Comparison of ENCODE assay signal across 11 cellular contexts in genomic region chr16:11249233-11250061, GRCh38. TPM values are rescaled to one million over a fixed set of nuclear protein-coding genes. Genes with fewer than 3 reads are reported as not detected.
DNase-seq lines count a peak whose midpoint lies in the region; ATAC-seq lines count a peak whose summit lies in the region.
"Had no signal": no experiment of that assay in that cellular context is flagged by ENCODE, and none has a peak within 500 bp of the region (broad histone marks: within the 10 kb centered on the region; RNA-seq: fewer than 3 reads in every experiment).

No MANE protein-coding gene starts in this region.

- no peak overlapping the region for H3K4me3 Mint-ChIP-seq in stimulated activated naive CD8-positive, alpha-beta T cell treated with anti-CD3 and anti-CD28 coated beads, Interleukin-15, Interleukin-2, amounts not matched to agents 100 ng/mL and 50 ng/mL, for 24 hours
- peak overlapping the region; percentile 15 for H3K4me3 Mint-ChIP-seq in activated naive CD8-positive, alpha-beta T cell treated with anti-CD3 and anti-CD28 coated beads, Interleukin-2, amount 10 ng/mL, durations not matched to agents 7 days and 5 days

- POLR2A ChIA-PET in activated naive CD8-positive, alpha-beta T cell treated with anti-CD3 and anti-CD28 coated beads, Interleukin-2, amount 10 ng/mL, durations not matched to agents 7 days and 5 days (lab: Charles Lee) = interaction anchor here (0.7 to 11.8 kb wide), 13 partner anchors 11 to 278 kb away, joined by 3 to 227 read pairs (median 6); no protein-coding TSS in a partner anchor

- H3K4me1 Mint-ChIP-seq in stimulated activated naive CD8-positive, alpha-beta T cell treated with anti-CD3 and anti-CD28 coated beads, Interleukin-15, Interleukin-2, amounts not matched to agents 100 ng/mL and 50 ng/mL, for 24 hours (ENCODE audit: low read depth) = peaks cover 73% of the 10 kb centered on the region
- H3K4me1 Mint-ChIP-seq in activated naive CD8-positive, alpha-beta T cell treated with anti-CD3 and anti-CD28 coated beads, Interleukin-2, amount 10 ng/mL, durations not matched to agents 7 days and 5 days = peaks cover 54% of the 10 kb centered on the region

- H3K36me3 Mint-ChIP-seq in stimulated activated naive CD8-positive, alpha-beta T cell treated with anti-CD3 and anti-CD28 coated beads, Interleukin-15, Interleukin-2, amounts not matched to agents 100 ng/mL and 50 ng/mL, for 24 hours (ENCODE audit: low read depth) = peaks cover 39% of the 10 kb centered on the region
- H3K36me3 Mint-ChIP-seq in activated naive CD8-positive, alpha-beta T cell treated with anti-CD3 and anti-CD28 coated beads, Interleukin-2, amount 10 ng/mL, durations not matched to agents 7 days and 5 days = peaks cover 55% of the 10 kb centered on the region

- no peaks in the 10 kb centered on the region for H3K9me3 Mint-ChIP-seq in stimulated activated naive CD8-positive, alpha-beta T cell treated with anti-CD3 and anti-CD28 coated beads, Interleukin-15, Interleukin-2, amounts not matched to agents 100 ng/mL and 50 ng/mL, for 24 hours
- no peaks in the 10 kb centered on the region for H3K9me3 Mint-ChIP-seq in activated naive CD8-positive, alpha-beta T cell treated with anti-CD3 and anti-CD28 coated beads, Interleukin-2, amount 10 ng/mL, durations not matched to agents 7 days and 5 days

- no peak for ATAC-seq in stimulated activated naive CD8-positive, alpha-beta T cell treated with anti-CD3 and anti-CD28 coated beads, Interleukin-15, Interleukin-2, amounts not matched to agents 100 U/mL and 50 U/mL, for 24 hours
- ATAC-seq in activated naive CD8-positive, alpha-beta T cell treated with anti-CD3 and anti-CD28 coated beads, Interleukin-2, amount 10 ng/mL, durations not matched to agents 7 days and 5 days (ENCODE audit: low read depth) = peak; percentile 1
- ATAC-seq in HG03354 (IDR thresholded peaks at IDR 0.05; ENCODE audit: poor library complexity, severe bottlenecking, unreplicated experiment) (no peak), GM18873 (IDR thresholded peaks at IDR 0.05; ENCODE audit: low FRiP score, unreplicated experiment) (no peak)

- peak overlapping the region; percentile 1 for H3K27ac Mint-ChIP-seq in stimulated activated naive CD8-positive, alpha-beta T cell treated with anti-CD3 and anti-CD28 coated beads, Interleukin-15, Interleukin-2, amounts not matched to agents 100 ng/mL and 50 ng/mL, for 24 hours
- H3K27ac Mint-ChIP-seq in activated naive CD8-positive, alpha-beta T cell treated with anti-CD3 and anti-CD28 coated beads, Interleukin-2, amount 10 ng/mL, durations not matched to agents 7 days and 5 days = peak overlapping the region; percentile 79

- no peaks in the 10 kb centered on the region for H3K27me3 Mint-ChIP-seq in stimulated activated naive CD8-positive, alpha-beta T cell treated with anti-CD3 and anti-CD28 coated beads, Interleukin-15, Interleukin-2, amounts not matched to agents 100 ng/mL and 50 ng/mL, for 24 hours
- no peaks in the 10 kb centered on the region for H3K27me3 Mint-ChIP-seq in activated naive CD8-positive, alpha-beta T cell treated with anti-CD3 and anti-CD28 coated beads, Interleukin-2, amount 10 ng/mL, durations not matched to agents 7 days and 5 days

- no peak for DNase-seq in stimulated activated naive CD8-positive, alpha-beta T cell treated with anti-CD3 and anti-CD28 coated beads, Interleukin-15, Interleukin-2, amounts not matched to agents 100 U/mL and 50 U/mL, for 24 hours
- DNase-seq in activated naive CD8-positive, alpha-beta T cell treated with anti-CD3 and anti-CD28 coated beads, Interleukin-2, amount 10 ng/mL, durations not matched to agents 7 days and 5 days = peak; percentile 68
- no peak for DNase-seq in NK-92 (lab: John Stamatoyannopoulos, UW; ENCODE audit: unreplicated experiment)
- DNase-seq: KG1, mammary epithelial cell, nucleus accumbens had no signal

RNA-seq across cellular contexts. Expression of gene SOCS1, which starts 6.6 kb away (rescaled TPM):
- total RNA-seq in activated naive CD8-positive, alpha-beta T cell treated with anti-CD3 and anti-CD28 coated beads, Interleukin-2, amount 10 ng/mL, durations not matched to agents 7 days and 5 days = 100 to 1,000 TPM; 165 to 176 TPM

RNA-seq across cellular contexts. Expression of gene TNP2, which starts 19.7 kb away (rescaled TPM):
- total RNA-seq in activated naive CD8-positive, alpha-beta T cell treated with anti-CD3 and anti-CD28 coated beads, Interleukin-2, amount 10 ng/mL, durations not matched to agents 7 days and 5 days = not detected
- total RNA-seq: dermis microvascular lymphatic vessel endothelial cell, mammary epithelial cell, subcutaneous adipose tissue had no signal

RNA-seq across cellular contexts. Expression of gene PRM3, which starts 24.0 kb away (rescaled TPM):
- total RNA-seq in activated naive CD8-positive, alpha-beta T cell treated with anti-CD3 and anti-CD28 coated beads, Interleukin-2, amount 10 ng/mL, durations not matched to agents 7 days and 5 days = not detected
- total RNA-seq: dermis microvascular lymphatic vessel endothelial cell, mammary epithelial cell, subcutaneous adipose tissue had no signal

RNA-seq across cellular contexts. Expression of gene PRM2, which starts 26.8 kb away (rescaled TPM):
- total RNA-seq in activated naive CD8-positive, alpha-beta T cell treated with anti-CD3 and anti-CD28 coated beads, Interleukin-2, amount 10 ng/mL, durations not matched to agents 7 days and 5 days = not detected
- total RNA-seq: dermis microvascular lymphatic vessel endothelial cell, mammary epithelial cell, subcutaneous adipose tissue had no signal

RNA-seq across cellular contexts. Expression of gene PRM1, which starts 31.7 kb away (rescaled TPM):
- total RNA-seq in activated naive CD8-positive, alpha-beta T cell treated with anti-CD3 and anti-CD28 coated beads, Interleukin-2, amount 10 ng/mL, durations not matched to agents 7 days and 5 days = not detected
- total RNA-seq: dermis microvascular lymphatic vessel endothelial cell, mammary epithelial cell, subcutaneous adipose tissue had no signal
